ENCODE assay signal across 10 cellular contexts in genomic region chr20:54063998-54064676, GRCh38. TPM values are rescaled to one million over a fixed set of nuclear protein-coding genes. Genes with fewer than 3 reads are reported as not detected.
DNase-seq lines count a peak whose midpoint lies in the region; ATAC-seq and FAIRE-seq lines count a peak whose summit lies in the region.
"Had no signal": no experiment of that assay in that cellular context is flagged by ENCODE, and none has a peak within 500 bp of the region (broad histone marks: within the 10 kb centered on the region; RNA-seq: fewer than 3 reads in every experiment).

No MANE protein-coding gene starts in this region.

- no peaks in the 10 kb centered on the region for H4K20me1 ChIP-seq in GM23248 (ENCODE audit: insufficient read depth)

- peaks cover 24% of the 10 kb centered on the region for H3F3A ChIP-seq in GM23248 (ENCODE audit: insufficient read depth)

- H3K4me3 ChIP-seq in GM23248 = no peak overlapping the region

- no peak overlapping the region for H3K9ac ChIP-seq in GM23248

- H3K4me1 ChIP-seq in GM23248 (ENCODE audit: insufficient read depth) = peaks cover 36% of the 10 kb centered on the region

- no peaks in the 10 kb centered on the region for H3K27me3 ChIP-seq in GM23248 (replicated peaks; ENCODE audit: insufficient read depth)

- peak; percentile 37 for ATAC-seq in GM18867 (IDR thresholded peaks at IDR 0.05; ENCODE audit: unreplicated experiment)
- ATAC-seq in HG02623 (IDR thresholded peaks at IDR 0.05; ENCODE audit: unreplicated experiment) = peak; percentile 31
- ATAC-seq: left lobe of liver had no signal

- in situ Hi-C loops in GM23248 (cut with MboI) = loop anchor here (5.0 to 10.0 kb wide), 3 partner anchors 122 to 489 kb away; no protein-coding TSS in a partner anchor

- H3K27ac ChIP-seq in GM23248 = no peak overlapping the region

- FAIRE-seq in HTR-8/SVneo (lab: Jason Lieb, UNC) = no peak
- FAIRE-seq: bronchial epithelial cell had no signal

- no peaks in the 10 kb centered on the region for H3K79me2 ChIP-seq in GM23248 (ENCODE audit: insufficient read depth)

- no peaks in the 10 kb centered on the region for H3K9me2 ChIP-seq in GM23248 (ENCODE audit: insufficient read depth)

- no peaks in the 10 kb centered on the region for H3K36me3 ChIP-seq in GM23248 (ENCODE audit: low read depth)

- H2AFZ ChIP-seq in GM23248 = no peak overlapping the region

- WGBS in GM23248 (ENCODE audit: low coverage in 1 of 2, low lambda C conversion rate in 2 of 2, missing lambda C conversion rate in 2 of 2), 2 experiments = 87 to 89% methylated on average over 11 of the region's 11 CpGs

- H3K4me2 ChIP-seq in GM23248 (ENCODE audit: unreplicated experiment) = no peak overlapping the region

- no peaks in the 10 kb centered on the region for H3K9me3 ChIP-seq in GM23248 (ENCODE audit: low read depth)

- DNase-seq in activated T-cell treated with anti-CD3 and anti-CD28 coated beads for 4 hours (peak; percentile 8), anterior cingulate cortex (lab: John Stamatoyannopoulos, UW) (no peak), hepatic stellate cell (ENCODE audit: low spot score) (no peak), HTR-8/SVneo (ENCODE audit: insufficient read length, low spot score) (no peak), GM23248 (no peak)
- DNase-seq in stimulated activated CD4-positive, alpha-beta T cell treated with anti-CD3 and anti-CD28 coated beads, Interleukin-1b, Interleukin-23, amount 100 ng/mL, for 48 hours = peak; percentile 17

RNA-seq across cellular contexts. Expression of gene BCAS1, which starts 6.3 kb away (rescaled TPM):
- total RNA-seq in GM23248 (2014; rRNA removed; shearing (Covaris generic)) = not detected in 2 replicates
- 0.38 and 0.41 TPM in 2 replicates for polyA plus RNA-seq in GM23248 (2016; fragmentation: Nextera tagmentation; extraction: Ambion mirVana)
- total RNA-seq: bronchial epithelial cell had no signal

Comparison
In these comparisons a context has a peak if more than half of its experiments do, and no peak if none do; other contexts are left out.
1. DNase-seq: peak in activated T-cell treated with anti-CD3 and anti-CD28 coated beads for 4 hours (single experiment) and stimulated activated CD4-positive, alpha-beta T cell treated with anti-CD3 and anti-CD28 coated beads, Interleukin-1b, Interleukin-23, amount 100 ng/mL, for 48 hours (single experiment); none in anterior cingulate cortex (0 of 58), hepatic stellate cell (single experiment), HTR-8/SVneo (single experiment) and GM23248 (single experiment).